In genomic region chr16:74984194-74984669, GRCh38 we compare ENCODE assay signal across 8 cellular contexts. TPM values are rescaled to one million over a fixed set of nuclear protein-coding genes. Genes with fewer than 3 reads are reported as not detected.
DNase-seq lines count a peak whose midpoint lies in the region; ATAC-seq, FAIRE-seq and TF ChIP-seq lines count a peak whose summit lies in the region.

No MANE protein-coding gene starts in this region.

- peak overlapping the region; percentile 97 to 99 for H3K4me3 ChIP-seq in mesenchymal stem cell (ENCODE audit: insufficient read depth in 1 of 2, low read depth in 1 of 2, low read length in 2 of 2)

- peaks cover 12% of the 10 kb centered on the region for H3K79me1 ChIP-seq in mesenchymal stem cell (replicated peaks; ENCODE audit: low read length, poor library complexity, severe bottlenecking)

- DNase-seq in NCI-H146 (lab: John Stamatoyannopoulos, UW) (peak; percentile 15), NCI-H146 treated with DMSO at 0.1 percent for 48 hours (lab: John Stamatoyannopoulos, UW; ENCODE audit: unreplicated experiment) (no peak), RWPE1 (ENCODE audit: low spot score) (peak; percentile 4), mesenchymal stem cell (peak; percentile 63), type B pancreatic cell (ENCODE audit: extremely low spot score, unreplicated experiment) (no peak), urothelium cell line (ENCODE audit: low spot score) (no peak)
- DNase-seq in central memory CD8-positive, alpha-beta T cell (ENCODE audit: low spot score in 2 of 2), result no peak

- peaks cover 8% of the 10 kb centered on the region for H3K36me3 Mint-ChIP-seq in central memory CD8-positive, alpha-beta T cell (ENCODE audit: insufficient read depth)
- H3K36me3 Mint-ChIP-seq in type B pancreatic cell, result no peaks in the 10 kb centered on the region

- H3K27ac ChIP-seq in RWPE1, result peak overlapping the region; percentile 75
- H3K27ac ChIP-seq in mesenchymal stem cell (ENCODE audit: low read length, poor library complexity, severe bottlenecking), result no peak overlapping the region

- peaks cover 8% of the 10 kb centered on the region for H3K4me1 ChIP-seq in mesenchymal stem cell (ENCODE audit: control insufficient read depth, insufficient read depth, low read depth, low read length)

- no peaks in the 10 kb centered on the region for H3K27me3 ChIP-seq in mesenchymal stem cell (ENCODE audit: control insufficient read depth in 1 of 2, insufficient read depth in 1 of 2, low read length in 2 of 2)

- H3K4me2 ChIP-seq in mesenchymal stem cell (ENCODE audit: low read length, poor library complexity, severe bottlenecking), result peak overlapping the region; percentile 85

- H3K4ac ChIP-seq in mesenchymal stem cell (ENCODE audit: low read depth in 1 of 2, low read length in 2 of 2), result peak overlapping the region; percentile 45 to 80

- peak overlapping the region; percentile 97 for H4K8ac ChIP-seq in mesenchymal stem cell (ENCODE audit: low read length)

- peak overlapping the region; percentile 95 for H4K91ac ChIP-seq in mesenchymal stem cell (ENCODE audit: low read length)

- no peak for TF ChIP-seq CTCF in RWPE1 (conservative IDR thresholded peaks at IDR 0.05; ENCODE audit: low read depth)
- TF ChIP-seq CTCF in type B pancreatic cell (conservative IDR thresholded peaks at IDR 0.05), result no peak

- H2BK120ac ChIP-seq in mesenchymal stem cell (ENCODE audit: low read depth, low read length), result peak overlapping the region; percentile 84

- H3K9me3 Mint-ChIP-seq in central memory CD8-positive, alpha-beta T cell, result no peaks in the 10 kb centered on the region
- no peaks in the 10 kb centered on the region for H3K9me3 Mint-ChIP-seq in type B pancreatic cell

- POLR2A ChIA-PET in RWPE1 (lab: Yijun Ruan, JAX; ENCODE audit: low non-redundant PET), result no interaction called here

- peak overlapping the region in 1 of 2 experiments; percentile 69 for H3K14ac ChIP-seq in mesenchymal stem cell (ENCODE audit: low read length in 2 of 2)

- peak overlapping the region in 1 of 2 experiments; percentile 5 for H2BK12ac ChIP-seq in mesenchymal stem cell (ENCODE audit: low read length in 2 of 2)

- H3K23ac ChIP-seq in mesenchymal stem cell (ENCODE audit: low read length in 2 of 2), result peak overlapping the region in 1 of 2 experiments; percentile 16

- peak overlapping the region; percentile 87 for H3K4me3 Mint-ChIP-seq in central memory CD8-positive, alpha-beta T cell
- H3K4me3 Mint-ChIP-seq in type B pancreatic cell, result peak overlapping the region; percentile 98

- H3K18ac ChIP-seq in mesenchymal stem cell (ENCODE audit: low read depth in 1 of 2, low read length in 2 of 2), result peak overlapping the region; percentile 90 to 91

- FAIRE-seq in urothelium cell line (lab: Jason Lieb, UNC), result no peak

- peaks cover 12% of the 10 kb centered on the region for H3K4me1 Mint-ChIP-seq in central memory CD8-positive, alpha-beta T cell
- peaks cover 8% of the 10 kb centered on the region for H3K4me1 Mint-ChIP-seq in type B pancreatic cell (ENCODE audit: unreplicated experiment)

- H3K27ac Mint-ChIP-seq in central memory CD8-positive, alpha-beta T cell (ENCODE audit: low read depth), result peak overlapping the region; percentile 70
- H3K27ac Mint-ChIP-seq in type B pancreatic cell, result peak overlapping the region; percentile 95

- peak; percentile 15 for ATAC-seq in central memory CD8-positive, alpha-beta T cell (replicated peaks; ENCODE audit: extremely low read depth, poor library complexity, severe bottlenecking)
- no peak for ATAC-seq in HG03108 (IDR thresholded peaks at IDR 0.05; ENCODE audit: unreplicated experiment)

- CTCF ChIA-PET in RWPE1 (lab: Yijun Ruan, JAX), result interaction anchor here (0.6 to 1.4 kb wide), 2 partner anchors 120 to 127 kb away, joined by 3 to 4 read pairs; no protein-coding TSS in a partner anchor

- no peaks in the 10 kb centered on the region for H3K27me3 Mint-ChIP-seq in central memory CD8-positive, alpha-beta T cell
- no peaks in the 10 kb centered on the region for H3K27me3 Mint-ChIP-seq in type B pancreatic cell

- H3K9me3 ChIP-seq in mesenchymal stem cell (ENCODE audit: control insufficient read depth, low read length), result no peaks in the 10 kb centered on the region

- WGBS in mesenchymal stem cell, result 23% methylated on average over 24 of the region's 26 CpGs

- H2BK5ac ChIP-seq in mesenchymal stem cell (ENCODE audit: low read depth, low read length, poor library complexity, severe bottlenecking), result no peak overlapping the region

- peak overlapping the region; percentile 46 for H2AFZ ChIP-seq in mesenchymal stem cell (ENCODE audit: low read depth, low read length)

- peaks cover 0 to 3% of the 10 kb centered on the region in 2 experiments for H3K36me3 ChIP-seq in mesenchymal stem cell (ENCODE audit: control insufficient read depth in 1 of 2, insufficient read depth in 2 of 2, low read depth in 1 of 2, low read length in 2 of 2)

- H2AK5ac ChIP-seq in mesenchymal stem cell (ENCODE audit: low read length, severe bottlenecking), result no peak overlapping the region

- peak overlapping the region; percentile 96 for H3K9ac ChIP-seq in mesenchymal stem cell (ENCODE audit: low read length)

- H2BK15ac ChIP-seq in mesenchymal stem cell (ENCODE audit: low read depth, poor library complexity, severe bottlenecking), result peak overlapping the region; percentile 80

RNA-seq across cellular contexts. Expression of gene WDR59, which starts 0.7 kb away (rescaled TPM):
- polyA plus RNA-seq in mesenchymal stem cell (2013, experiment 1 of 2), result 20.7 TPM
- polyA plus RNA-seq in mesenchymal stem cell (2013, experiment 2 of 2), result 19.7 TPM
- 85.9 and 88.9 TPM in 2 replicates for total RNA-seq in type B pancreatic cell (ENCODE audit: low replicate concordance)

RNA-seq across cellular contexts. Expression of gene ZNRF1, which starts 14.6 kb away (rescaled TPM):
- 29.7 TPM for polyA plus RNA-seq in mesenchymal stem cell (2013, experiment 1 of 2)
- 27.6 TPM for polyA plus RNA-seq in mesenchymal stem cell (2013, experiment 2 of 2)
- total RNA-seq in type B pancreatic cell (ENCODE audit: low replicate concordance), result 38.4 and 49.2 TPM in 2 replicates

Comparison
In these comparisons a context has a peak if more than half of its experiments do, and no peak if none do; other contexts are left out.
1. DNase-seq: peak in NCI-H146 (single experiment), RWPE1 (single experiment) and mesenchymal stem cell (single experiment); none in NCI-H146 treated with DMSO at 0.1 percent for 48 hours (single experiment), central memory CD8-positive, alpha-beta T cell (0 of 2), type B pancreatic cell (single experiment) and urothelium cell line (single experiment).